Comparison of ENCODE assay signal across 30 cellular contexts in genomic region chr7:34086064-34086463, GRCh38.
"Had no signal": no experiment of that assay in that cellular context is flagged by ENCODE, and none has a peak within 500 bp of the region (broad histone marks: within the 10 kb centered on the region; RNA-seq: fewer than 3 reads in every experiment).

No MANE protein-coding gene starts in this region.

- H3K27me3 Mint-ChIP-seq: central memory CD8-positive, alpha-beta T cell; dendritic cell treated with granulocyte-macrophage colony-stimulating factor and Interleukin-4, amounts not matched to agents 40 ng/mL and 50 ng/mL, for 4 days; memory B cell had no signal

- DNase-seq: activated CD4-positive, alpha-beta T cell treated with anti-CD3 and anti-CD28 coated beads for 4 hours; activated CD4-positive, alpha-beta T cell treated with anti-CD3 and anti-CD28 coated beads, Interleukin-2, amount 50 U/mL, for 4 hours; activated naive CD4-positive, alpha-beta T cell; activated T-cell treated with anti-CD3 and anti-CD28 coated beads for 4 hours; activated T-cell treated with anti-CD3 and anti-CD28 coated beads, Interleukin-2, amount 50 U/mL, for 72 hours; endodermal cell; gastrocnemius medialis; kidney; midbrain; naive thymus-derived CD4-positive, alpha-beta T cell; nucleus accumbens; stimulated activated CD4-positive, alpha-beta T cell treated with anti-CD3 and anti-CD28 coated beads, Interleukin-15, amount 100 ng/mL, for 24 hours; stimulated activated CD4-positive, alpha-beta T cell treated with anti-CD3 and anti-CD28 coated beads, Interleukin-2, amount 100 ng/mL, for 24 hours; stimulated activated naive B cell treated with anti-CD40 and anti-IgM and Interleukin-4, amounts not matched to agents 10 μg/mL and 1 μg/mL and 100 μg/mL, for 72 hours; stomach; T-helper 1 cell; thyroid gland; upper lobe of right lung had no signal

- H3K9ac ChIP-seq: parathyroid adenoma had no signal

- H3K4me1 Mint-ChIP-seq: central memory CD8-positive, alpha-beta T cell; endodermal cell; memory B cell; naive thymus-derived CD4-positive, alpha-beta T cell; neural crest cell; stimulated activated naive B cell treated with anti-CD40 and anti-IgM and Interleukin-4, amounts not matched to agents 10 μg/mL and 1 μg/mL and 100 μg/mL, for 72 hours had no signal

- H3K27ac ChIP-seq: breast epithelium, esophagus muscularis mucosa, gastrocnemius medialis, hepatocyte, parathyroid adenoma, right atrium auricular region, stomach, thyroid gland, upper lobe of right lung, VCaP had no signal

- H3K4me1 ChIP-seq: breast epithelium, esophagus muscularis mucosa, parathyroid adenoma, right atrium auricular region, stomach, thyroid gland, upper lobe of right lung had no signal

- H3K27ac Mint-ChIP-seq: activated naive CD4-positive, alpha-beta T cell treated with anti-CD3 and anti-CD28 coated beads, Interleukin-2, amount 50 U/mL, for 72 hours; activated T-cell treated with anti-CD3 and anti-CD28 coated beads, Interleukin-2, amount 50 U/mL, for 72 hours; dendritic cell treated with granulocyte-macrophage colony-stimulating factor and Interleukin-4, amounts not matched to agents 40 ng/mL and 50 ng/mL, for 4 days; endodermal cell; memory B cell; naive thymus-derived CD4-positive, alpha-beta T cell; stimulated activated naive B cell treated with anti-CD40 and anti-IgM and Interleukin-4, amounts not matched to agents 10 μg/mL and 1 μg/mL and 100 μg/mL, for 72 hours; T-helper 2 cell treated with Interferon-gamma antibody and Interleukin-4, amounts not matched to agents 5 μg/mL and 100 μg/mL, for 36 hours had no signal

- H3K9me3 ChIP-seq: breast epithelium, esophagus muscularis mucosa, gastrocnemius medialis, right atrium auricular region, stomach, thyroid gland, upper lobe of right lung had no signal

- H3K4me3 ChIP-seq: breast epithelium, esophagus muscularis mucosa, gastrocnemius medialis, hepatocyte, right atrium auricular region, stomach, thyroid gland, upper lobe of right lung had no signal

- H3K79me2 ChIP-seq: hepatocyte, parathyroid adenoma had no signal

- H3K36me3 Mint-ChIP-seq: activated naive CD4-positive, alpha-beta T cell treated with anti-CD3 and anti-CD28 coated beads, Interleukin-2, amount 50 U/mL, for 72 hours; memory B cell; naive thymus-derived CD4-positive, alpha-beta T cell; stimulated activated naive B cell treated with anti-CD40 and anti-IgM and Interleukin-4, amounts not matched to agents 10 μg/mL and 1 μg/mL and 100 μg/mL, for 72 hours had no signal

- H3K4me2 ChIP-seq: hepatocyte had no signal

- H2AFZ ChIP-seq: hepatocyte, parathyroid adenoma had no signal

- H3K9me3 Mint-ChIP-seq: central memory CD8-positive, alpha-beta T cell; endodermal cell; memory B cell; stimulated activated naive B cell treated with anti-CD40 and anti-IgM and Interleukin-4, amounts not matched to agents 10 μg/mL and 1 μg/mL and 100 μg/mL, for 72 hours; T-helper 2 cell treated with Interferon-gamma antibody and Interleukin-4, amounts not matched to agents 5 μg/mL and 100 μg/mL, for 36 hours had no signal

- H3K27me3 ChIP-seq: breast epithelium, esophagus muscularis mucosa, gastrocnemius medialis, hepatocyte, right atrium auricular region, stomach, thyroid gland, upper lobe of right lung had no signal

- H3K4me3 Mint-ChIP-seq: activated T-cell treated with anti-CD3 and anti-CD28 coated beads, Interleukin-2, amount 50 U/mL, for 72 hours; central memory CD8-positive, alpha-beta T cell; dendritic cell treated with granulocyte-macrophage colony-stimulating factor and Interleukin-4, amounts not matched to agents 40 ng/mL and 50 ng/mL, for 4 days; endodermal cell; memory B cell; naive thymus-derived CD4-positive, alpha-beta T cell; neural crest cell; stimulated activated naive B cell treated with anti-CD40 and anti-IgM and Interleukin-4, amounts not matched to agents 10 μg/mL and 1 μg/mL and 100 μg/mL, for 72 hours; T-helper 2 cell treated with Interferon-gamma antibody and Interleukin-4, amounts not matched to agents 5 μg/mL and 100 μg/mL, for 36 hours had no signal

- H3K36me3 ChIP-seq: breast epithelium, esophagus muscularis mucosa, gastrocnemius medialis, right atrium auricular region, thyroid gland, upper lobe of right lung had no signal
